Comparison of ENCODE assay signal across 10 cellular contexts in the genomic region with DNA sequence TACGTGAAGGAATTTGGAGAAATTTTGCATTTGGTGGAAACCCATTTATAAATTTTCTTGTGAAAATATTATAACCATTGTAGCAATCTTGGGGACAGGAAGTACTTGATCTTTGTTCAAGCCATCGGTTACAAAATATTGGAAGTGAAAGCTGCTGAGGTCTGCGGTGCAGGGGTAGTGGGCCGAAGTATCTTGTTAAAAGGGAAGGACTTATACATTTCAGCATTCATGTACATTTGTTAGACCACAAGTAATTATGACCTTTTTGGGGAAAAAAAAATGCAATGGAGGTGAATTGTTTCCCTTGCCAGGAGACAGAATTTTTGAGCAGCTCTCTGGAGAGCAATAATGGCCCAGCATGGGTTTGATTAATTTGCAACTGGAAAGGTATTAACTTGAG.
DNase-seq lines count a peak whose midpoint lies in the region; ATAC-seq, FAIRE-seq and TF ChIP-seq lines count a peak whose summit lies in the region.
"Had no signal": no experiment of that assay in that cellular context is flagged by ENCODE, and none has a peak within 500 bp of the region (broad histone marks: within the 10 kb centered on the region; RNA-seq: fewer than 3 reads in every experiment).

No MANE protein-coding gene starts in this region.

- H3K4me2 ChIP-seq in GM23338: no peak overlapping the region

- no peak for TF ChIP-seq CTCF in GM23338 (conservative IDR thresholded peaks at IDR 0.05; ENCODE audit: low read depth in 2 of 2)
- no peak for TF ChIP-seq CTCF in gastroesophageal sphincter (IDR thresholded peaks at IDR 0.05)

- H3K36me3 ChIP-seq in GM23338 (ENCODE audit: insufficient read depth) (no peaks in the 10 kb centered on the region), gastroesophageal sphincter (no peaks in the 10 kb centered on the region)

- peak; percentile 84 for FAIRE-seq in GM18507 (lab: Jason Lieb, UNC)

- no peaks in the 10 kb centered on the region for H3K79me2 ChIP-seq in GM23338 (replicated peaks; ENCODE audit: insufficient read depth)

- H3K27ac ChIP-seq in GM23338 (ENCODE audit: low read depth) (no peak overlapping the region), gastroesophageal sphincter (no peak overlapping the region)
- H3K27ac ChIP-seq: coronary artery had no signal

- H3K9me2 ChIP-seq in GM23338 (ENCODE audit: insufficient read depth): no peaks in the 10 kb centered on the region; the same call in 1 of the 2 replicates

- no peaks in the 10 kb centered on the region for H3K9me3 ChIP-seq in gastroesophageal sphincter

- peak; percentile 49 for DNase-seq in GM18507 (ENCODE audit: extremely low spot score, insufficient read length, low read depth)
- no peak for DNase-seq in T-helper 2 cell treated with Interferon-gamma antibody and Interleukin-4, amounts not matched to agents 5 μg/mL and 100 μg/mL, for 36 hours (ENCODE audit: low spot score)
- DNase-seq in stimulated activated naive CD4-positive, alpha-beta T cell treated with Interleukin-2 at 50 U/mL for 16 hours (lab: John Stamatoyannopoulos, UW): no peak
- DNase-seq in GM23338 (ENCODE audit: low spot score): no peak
- no peak for DNase-seq in Ammon's horn (ENCODE audit: low spot score)
- DNase-seq: OCI-M1 had no signal

- H3K27me3 ChIP-seq in GM23338 (ENCODE audit: insufficient read depth) (no peaks in the 10 kb centered on the region), gastroesophageal sphincter (peaks cover 13% of the 10 kb centered on the region)

- no peak overlapping the region for H2AFZ ChIP-seq in GM23338

- 48 to 57% methylated on average over 4 of the region's 4 CpGs for WGBS in gastroesophageal sphincter (ENCODE audit: low coverage in 1 of 2), 2 donors

- TF ChIP-seq POLR2A in gastroesophageal sphincter (IDR thresholded peaks at IDR 0.05): no peak

- no peaks in the 10 kb centered on the region for H3K9me3 Mint-ChIP-seq in T-helper 2 cell treated with Interferon-gamma antibody and Interleukin-4, amounts not matched to agents 5 μg/mL and 100 μg/mL, for 36 hours
- no peaks in the 10 kb centered on the region for H3K9me3 Mint-ChIP-seq in GM23338

- ATAC-seq in GM21423 (IDR thresholded peaks at IDR 0.05; ENCODE audit: unreplicated experiment) (peak; percentile 97), HG03159 (IDR thresholded peaks at IDR 0.05; ENCODE audit: unreplicated experiment) (peak; percentile 98), GM23338 (no peak), gastroesophageal sphincter (no peak)

- TF ChIP-seq EP300 in gastroesophageal sphincter (IDR thresholded peaks at IDR 0.05): no peak

- no peaks in the 10 kb centered on the region for H4K20me1 ChIP-seq in GM23338 (replicated peaks; ENCODE audit: insufficient read depth)

- H3K36me3 Mint-ChIP-seq in T-helper 2 cell treated with Interferon-gamma antibody and Interleukin-4, amounts not matched to agents 5 μg/mL and 100 μg/mL, for 36 hours (ENCODE audit: low read depth): no peaks in the 10 kb centered on the region
- H3K36me3 Mint-ChIP-seq in GM23338 (ENCODE audit: low read depth): no peaks in the 10 kb centered on the region

- H3K4me3 ChIP-seq in GM23338 (no peak overlapping the region), gastroesophageal sphincter (no peak overlapping the region)
- H3K4me3 ChIP-seq: coronary artery had no signal

- no peaks in the 10 kb centered on the region for H3F3A ChIP-seq in GM23338 (replicated peaks; ENCODE audit: low read depth)

- peaks cover 40% of the 10 kb centered on the region for H3K27me3 Mint-ChIP-seq in T-helper 2 cell treated with Interferon-gamma antibody and Interleukin-4, amounts not matched to agents 5 μg/mL and 100 μg/mL, for 36 hours (ENCODE audit: low read depth)
- H3K27me3 Mint-ChIP-seq in GM23338 (ENCODE audit: insufficient read depth, low read depth, poor library complexity): no peaks in the 10 kb centered on the region

- peaks cover 14% of the 10 kb centered on the region for H3K4me1 Mint-ChIP-seq in T-helper 2 cell treated with Interferon-gamma antibody and Interleukin-4, amounts not matched to agents 5 μg/mL and 100 μg/mL, for 36 hours (ENCODE audit: low read depth)
- H3K4me1 Mint-ChIP-seq in GM23338: peaks cover 11% of the 10 kb centered on the region

- H3K4me1 ChIP-seq in GM23338 (ENCODE audit: insufficient read depth) (no peaks in the 10 kb centered on the region), gastroesophageal sphincter (no peaks in the 10 kb centered on the region)

- peak overlapping the region; percentile 14 for H3K4me3 Mint-ChIP-seq in T-helper 2 cell treated with Interferon-gamma antibody and Interleukin-4, amounts not matched to agents 5 μg/mL and 100 μg/mL, for 36 hours
- no peak overlapping the region for H3K4me3 Mint-ChIP-seq in GM23338

- no peak overlapping the region for H3K27ac Mint-ChIP-seq in T-helper 2 cell treated with Interferon-gamma antibody and Interleukin-4, amounts not matched to agents 5 μg/mL and 100 μg/mL, for 36 hours
- H3K27ac Mint-ChIP-seq in GM23338: no peak overlapping the region

TF ChIP-seq in GM23338, 12 proteins besides CTCF, POLR2A, EP300 and RAD21 (continues in another document):
- TF ChIP-seq ZNF114 (CRISPR knock-in tag; IDR thresholded peaks at IDR 0.05): no peak
- TF ChIP-seq NANOG (IDR thresholded peaks at IDR 0.05; ENCODE audit: borderline replicate concordance): no peak
- TF ChIP-seq EZH2 (IDR thresholded peaks at IDR 0.05; ENCODE audit: low read depth, unreplicated experiment): no peak
- TF ChIP-seq CREB1 (CRISPR knock-in tag; IDR thresholded peaks at IDR 0.05; ENCODE audit: low read depth): no peak
- TF ChIP-seq REST (IDR thresholded peaks at IDR 0.05; ENCODE audit: unreplicated experiment): no peak
- TF ChIP-seq ETS1 (IDR thresholded peaks at IDR 0.05): no peak
- TF ChIP-seq EZH2phosphoT487 (IDR thresholded peaks at IDR 0.05; ENCODE audit: unreplicated experiment): no peak
- TF ChIP-seq STAT1 (IDR thresholded peaks at IDR 0.05; ENCODE audit: unreplicated experiment): no peak
- no peak for TF ChIP-seq JUNB (IDR thresholded peaks at IDR 0.05; ENCODE audit: unreplicated experiment)
- TF ChIP-seq POLR2AphosphoS5 (IDR thresholded peaks at IDR 0.05; ENCODE audit: low read depth): no peak
- no peak for TF ChIP-seq ZNF331 (CRISPR knock-in tag; IDR thresholded peaks at IDR 0.05; ENCODE audit: low read depth)

Comparison
In these comparisons a context has a peak if more than half of its experiments do, and no peak if none do; other contexts are left out.
1. ATAC-seq: peak in GM21423 (single experiment) and HG03159 (single experiment); none in GM23338 (single experiment) and gastroesophageal sphincter (single experiment).